ENCODE assay signal across 25 cellular contexts in the genomic region with DNA sequence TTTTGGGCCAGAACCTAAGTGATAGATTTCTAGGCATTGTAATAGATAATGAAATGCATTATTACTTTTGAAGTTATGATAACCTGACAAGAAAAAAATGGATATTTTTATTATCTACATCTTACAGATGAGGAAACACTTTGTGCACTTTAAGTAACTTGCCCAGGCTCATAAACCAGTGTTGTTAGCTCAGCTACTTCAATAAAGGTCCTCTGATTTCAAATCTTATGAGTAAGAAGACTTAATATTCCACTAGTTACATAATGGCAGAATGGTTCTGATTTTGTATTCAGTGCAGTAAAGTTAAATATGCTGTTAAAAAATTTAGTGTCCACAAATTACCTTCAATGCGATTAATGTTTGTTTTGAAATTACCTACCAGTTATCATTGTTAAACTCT.
DNase-seq lines count a peak whose midpoint lies in the region; ATAC-seq, FAIRE-seq and TF ChIP-seq lines count a peak whose summit lies in the region.
"Had no signal": no experiment of that assay in that cellular context is flagged by ENCODE, and none has a peak within 500 bp of the region (broad histone marks: within the 10 kb centered on the region; RNA-seq: fewer than 3 reads in every experiment).

No MANE protein-coding gene starts in this region.

- no peak for TF ChIP-seq RAD21 in A549 (conservative IDR thresholded peaks at IDR 0.05 in 1 of 2, IDR thresholded peaks at IDR 0.05 in 1 of 2)

- no peak overlapping the region for H2AFZ ChIP-seq in astrocyte (ENCODE audit: low read depth, low read length)

- DNase-seq in A549 (ENCODE audit: low read depth in 1 of 2, low spot score in 1 of 2): no peak
- peak; percentile 23 for DNase-seq in HT-29 (ENCODE audit: low spot score)
- no peak for DNase-seq in astrocyte (ENCODE audit: low read depth)
- DNase-seq in pancreas: no peak
- DNase-seq in activated CD4-positive, alpha-beta T cell treated with anti-CD3 and anti-CD28 coated beads, Interleukin-2, amount 10 ng/mL, durations not matched to agents 24 days and 14 days: no peak
- no peak for DNase-seq in stimulated activated CD4-positive, alpha-beta T cell treated with anti-CD3 and anti-CD28 coated beads, Interleukin-2, amount 100 ng/mL, for 24 hours
- DNase-seq: BE2C; DMS53; GDM1; H7; KG1; MV-4-11; NCI-H1105 treated with DMSO at 0.1 percent for 48 hours; NCI-H1694; NCI-H2081; NCI-H2171; NCI-H345; NCI-H524; NCI-H774; NK-92 treated with Interleukin-12 subunit alpha and Interleukin-12 subunit beta, amount 100 ng/mL, for 24 hours; Right ventricle myocardium superior had no signal

- H3K36me3 ChIP-seq in astrocyte (ENCODE audit: insufficient read depth, low read length) (no peaks in the 10 kb centered on the region), pancreas (no peaks in the 10 kb centered on the region)
- H3K36me3 ChIP-seq: BE2C had no signal

- H3K9me3 Mint-ChIP-seq in astrocyte (ENCODE audit: unreplicated experiment): no peaks in the 10 kb centered on the region
- H3K9me3 Mint-ChIP-seq in activated CD4-positive, alpha-beta T cell treated with anti-CD3 and anti-CD28 coated beads, Interleukin-2, amount 10 ng/mL, durations not matched to agents 24 days and 14 days: no peaks in the 10 kb centered on the region

- H3K27ac ChIP-seq in A549: peak overlapping the region; percentile 67 to 82
- H3K27ac ChIP-seq in astrocyte (ENCODE audit: low read depth, low read length): no peak overlapping the region
- no peak overlapping the region for H3K27ac ChIP-seq in pancreas

- H3K4me3 ChIP-seq in A549 (no peak overlapping the region), astrocyte (ENCODE audit: insufficient read depth, low read depth, low read length) (no peak overlapping the region), pancreas (no peak overlapping the region)

- H3K27me3 ChIP-seq in astrocyte (ENCODE audit: insufficient read depth, low read length) (no peaks in the 10 kb centered on the region), pancreas (no peaks in the 10 kb centered on the region)
- H3K27me3 ChIP-seq: BE2C had no signal

- CTCF ChIA-PET in A549 (lab: Yijun Ruan, JAX): interaction anchor here (0.8 to 1.5 kb wide), 4 partner anchors 13 to 335 kb away, joined by 3 to 6 read pairs (median 4); no protein-coding TSS in a partner anchor

- H3K79me2 ChIP-seq in astrocyte (ENCODE audit: insufficient read depth, low read length): no peaks in the 10 kb centered on the region

- TF ChIP-seq EP300 in A549 (IDR thresholded peaks at IDR 0.05): no peak

- 71% methylated on average over 1 of the region's 1 CpG for WGBS in A549 (ENCODE audit: missing lambda C conversion rate)
- 93 to 94% methylated on average over 1 of the region's 1 CpG for WGBS in pancreas, 2 donors

- H3K9ac ChIP-seq in astrocyte (ENCODE audit: low read length): no peak overlapping the region

- H3K4me2 ChIP-seq in A549 (peak overlapping the region; percentile 64), astrocyte (ENCODE audit: low read length) (peak overlapping the region; percentile 72)

- POLR2A ChIA-PET in A549 (lab: Yijun Ruan, JAX): interaction anchor here (1.0 to 1.2 kb wide), 2 partner anchors 180 to 303 kb away, joined by 3 read pairs; partner anchors contain the start of gene FOSL2

- H3K36me3 Mint-ChIP-seq in astrocyte (ENCODE audit: low read depth, unreplicated experiment): no peaks in the 10 kb centered on the region
- H3K36me3 Mint-ChIP-seq in activated CD4-positive, alpha-beta T cell treated with anti-CD3 and anti-CD28 coated beads, Interleukin-2, amount 10 ng/mL, durations not matched to agents 24 days and 14 days (ENCODE audit: low read depth): no peaks in the 10 kb centered on the region

- ATAC-seq in A549 (no peak), pancreas (no peak), GM19467 (IDR thresholded peaks at IDR 0.05; ENCODE audit: unreplicated experiment) (no peak), GM21528 (IDR thresholded peaks at IDR 0.05; ENCODE audit: low FRiP score, unreplicated experiment) (no peak)

- peaks cover 49% of the 10 kb centered on the region for H3K4me1 ChIP-seq in A549
- H3K4me1 ChIP-seq in astrocyte (ENCODE audit: insufficient read depth, low read length): peaks cover 14% of the 10 kb centered on the region
- no peaks in the 10 kb centered on the region for H3K4me1 ChIP-seq in pancreas
- H3K4me1 ChIP-seq: BE2C had no signal

- H3K27ac Mint-ChIP-seq in astrocyte (ENCODE audit: unreplicated experiment): peak overlapping the region; percentile 75
- H3K27ac Mint-ChIP-seq in activated CD4-positive, alpha-beta T cell treated with anti-CD3 and anti-CD28 coated beads, Interleukin-2, amount 10 ng/mL, durations not matched to agents 24 days and 14 days: no peak overlapping the region

- peak; percentile 92 for FAIRE-seq in A549 (lab: Jason Lieb, UNC)
- peak; percentile 54 for FAIRE-seq in astrocyte (lab: Jason Lieb, UNC)
- FAIRE-seq in pancreas (lab: Jason Lieb, UNC): peak; percentile 26
- FAIRE-seq: D721Med, GM18507 had no signal

- H3K27me3 Mint-ChIP-seq in astrocyte (ENCODE audit: low read depth, unreplicated experiment): no peaks in the 10 kb centered on the region
- H3K27me3 Mint-ChIP-seq in activated CD4-positive, alpha-beta T cell treated with anti-CD3 and anti-CD28 coated beads, Interleukin-2, amount 10 ng/mL, durations not matched to agents 24 days and 14 days: no peaks in the 10 kb centered on the region

- H3K4me3 Mint-ChIP-seq in astrocyte (ENCODE audit: unreplicated experiment): no peak overlapping the region
- H3K4me3 Mint-ChIP-seq in activated CD4-positive, alpha-beta T cell treated with anti-CD3 and anti-CD28 coated beads, Interleukin-2, amount 10 ng/mL, durations not matched to agents 24 days and 14 days: no peak overlapping the region

- TF ChIP-seq CTCF in A549 (IDR thresholded peaks at IDR 0.05) (no peak), astrocyte (IDR thresholded peaks at IDR 0.05; ENCODE audit: insufficient read depth, low read depth, low read length) (no peak), pancreas (IDR thresholded peaks at IDR 0.05) (no peak)

- H3K9me3 ChIP-seq in A549 (no peaks in the 10 kb centered on the region), astrocyte (ENCODE audit: insufficient read depth, low read depth, low read length) (no peaks in the 10 kb centered on the region), pancreas (no peaks in the 10 kb centered on the region)
- H3K9me3 ChIP-seq: BE2C had no signal

- intact Hi-C loops in pancreas (cut with DNase I): no loop called here
- intact Hi-C loops in activated CD4-positive, alpha-beta T cell treated with anti-CD3 and anti-CD28 coated beads, Interleukin-2, amount 10 ng/mL, durations not matched to agents 24 days and 14 days (cut with micrococcal nuclease): no loop called here

- no peak for TF ChIP-seq POLR2A in A549 (IDR thresholded peaks at IDR 0.05; ENCODE audit: low read length)

- H4K20me1 ChIP-seq in astrocyte (ENCODE audit: insufficient read depth, low read length): no peaks in the 10 kb centered on the region

- H3K4me1 Mint-ChIP-seq in astrocyte (ENCODE audit: low read depth, unreplicated experiment): peaks cover 27% of the 10 kb centered on the region
- H3K4me1 Mint-ChIP-seq in activated CD4-positive, alpha-beta T cell treated with anti-CD3 and anti-CD28 coated beads, Interleukin-2, amount 10 ng/mL, durations not matched to agents 24 days and 14 days: no peaks in the 10 kb centered on the region

TF ChIP-seq in A549, 52 proteins besides CTCF, POLR2A, EP300 and RAD21 (continues in another document):
- TF ChIP-seq FOSL2 (IDR thresholded peaks at IDR 0.05) (no peak), FOSL2 (CRISPR knock-in tag; IDR thresholded peaks at IDR 0.05) (no peak), HEYL (CRISPR knock-in tag; IDR thresholded peaks at IDR 0.05) (no peak), CHD2 (IDR thresholded peaks at IDR 0.05; ENCODE audit: low read length, partially characterized antibody) (no peak), NR3C1 (IDR thresholded peaks at IDR 0.05) (no peak), ZSCAN20 (CRISPR knock-in tag; IDR thresholded peaks at IDR 0.05) (no peak), REST (IDR thresholded peaks at IDR 0.05) (no peak)
- TF ChIP-seq, protein P1, sequence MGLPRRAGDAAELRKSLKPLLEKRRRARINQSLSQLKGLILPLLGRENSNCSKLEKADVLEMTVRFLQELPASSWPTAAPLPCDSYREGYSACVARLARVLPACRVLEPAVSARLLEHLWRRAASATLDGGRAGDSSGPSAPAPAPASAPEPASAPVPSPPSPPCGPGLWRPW (IDR thresholded peaks at IDR 0.05): no peak

Comparison
In these comparisons a context has a peak if more than half of its experiments do, and no peak if none do; other contexts are left out.
1. H3K27ac ChIP-seq: peak in A549 (2 of 2); none in astrocyte (single experiment) and pancreas (0 of 4).